Comparison of ENCODE assay signal across 11 cellular contexts in genomic region chr15:57538822-57539221, GRCh38. TPM values are rescaled to one million over a fixed set of nuclear protein-coding genes. Genes with fewer than 3 reads are reported as not detected.
A peak's percentile ranks its signal among the peaks of the same experiment; 100 is the strongest.
DNase-seq lines count a peak whose midpoint lies in the region; ATAC-seq, FAIRE-seq and TF ChIP-seq lines count a peak whose summit lies in the region.
"Had no signal": no experiment of that assay in that cellular context is flagged by ENCODE, and none has a peak within 500 bp of the region (broad histone marks: within the 10 kb centered on the region; RNA-seq: fewer than 3 reads in every experiment).

No MANE protein-coding gene starts in this region.

- DNase-seq in A673 (ENCODE audit: low spot score) (no peak), kidney (no peak), sciatic nerve (ENCODE audit: low spot score) (peak; percentile 23), NCI-H2081 (lab: John Stamatoyannopoulos, UW) (no peak), HUDEP-2 (lab: John Stamatoyannopoulos, UW; ENCODE audit: unreplicated experiment in 76 of 76) (no peak), posterior cingulate gyrus (no peak)
- DNase-seq: 8988T; ACHN; CD4-positive, CD25-positive, alpha-beta regulatory T cell had no signal

- no peak for FAIRE-seq in kidney (lab: Jason Lieb, UNC)

- H3K9ac ChIP-seq in HUES6 (ENCODE audit: low read length) (no peak overlapping the region), kidney (ENCODE audit: low read length in 2 of 2) (peak overlapping the region in 1 of 2 donors; percentile 24)
- H3K9ac ChIP-seq: BLaER1 treated with 17β-estradiol and CSF1 and Interleukin-3, amounts not matched to agents 10 nM and 100 nM had no signal

- H3K27ac ChIP-seq in A673 (ENCODE audit: low read depth, low read length, poor library complexity, severe bottlenecking) (peak overlapping the region; percentile 1), HUES6 (ENCODE audit: low read depth, low read length) (0 out of 2 replicates have a peak overlapping the region, but pooled peaks have one; percentile 30), kidney (ENCODE audit: low read depth in 2 of 2, low read length in 2 of 2) (peak overlapping the region; percentile 87 to 91)
- H3K27ac ChIP-seq: BLaER1 treated with 17β-estradiol and CSF1 and Interleukin-3, amounts not matched to agents 10 nM and 100 nM had no signal

- CTCF ChIA-PET in A673 (lab: Charles Lee): no interaction called here

- POLR2A ChIA-PET in A673 (lab: Charles Lee; ENCODE audit: low non-redundant PET): interaction anchor here (0.6 kb wide), 1 partner anchor 185 kb away, joined by 16 read pairs; no protein-coding TSS in a partner anchor

- H3K36me3 ChIP-seq in A673 (ENCODE audit: insufficient read depth, low read length, poor library complexity, severe bottlenecking) (no peaks in the 10 kb centered on the region), HUES6 (ENCODE audit: control insufficient read depth, insufficient read depth, low read length) (peaks cover 63% of the 10 kb centered on the region), kidney (ENCODE audit: control insufficient read depth in 1 of 2, insufficient read depth in 2 of 2, low read length in 2 of 2) (peaks cover 22 to 39% of the 10 kb centered on the region in 2 donors)
- H3K36me3 ChIP-seq: BLaER1 treated with 17β-estradiol and CSF1 and Interleukin-3, amounts not matched to agents 10 nM and 100 nM had no signal

- peaks cover 41% of the 10 kb centered on the region for H3K4me1 ChIP-seq in A673 (ENCODE audit: insufficient read depth, low read length, poor library complexity, severe bottlenecking)
- peaks cover 22% of the 10 kb centered on the region for H3K4me1 ChIP-seq in HUES6 (ENCODE audit: control insufficient read depth, insufficient read depth, low read length)
- peaks cover 20 to 33% of the 10 kb centered on the region in 2 donors for H3K4me1 ChIP-seq in kidney (ENCODE audit: control insufficient read depth in 1 of 2, insufficient read depth in 1 of 2, low read depth in 1 of 2, low read length in 2 of 2)

- TF ChIP-seq CTCF in A673 (conservative IDR thresholded peaks at IDR 0.05; ENCODE audit: low read depth, low read length) (no peak), kidney (IDR thresholded peaks at IDR 0.05; ENCODE audit: borderline replicate concordance, extremely low read depth, insufficient read depth) (no peak)

- H3K4me3 ChIP-seq in A673 (ENCODE audit: low read depth, low read length, poor library complexity, severe bottlenecking) (no peak overlapping the region), HUES6 (ENCODE audit: low read depth, low read length) (no peak overlapping the region), kidney (ENCODE audit: low read length in 2 of 2) (no peak overlapping the region)
- H3K4me3 ChIP-seq: BLaER1 treated with 17β-estradiol and CSF1 and Interleukin-3, amounts not matched to agents 10 nM and 100 nM had no signal

- H3K9me3 ChIP-seq in A673 (ENCODE audit: low read depth, low read length, poor library complexity, severe bottlenecking) (peaks cover 7% of the 10 kb centered on the region), HUES6 (ENCODE audit: control insufficient read depth, insufficient read depth, low read depth, low read length) (no peaks in the 10 kb centered on the region; the same call in 1 of the 2 replicates), kidney (ENCODE audit: control insufficient read depth in 1 of 2, low read length in 2 of 2) (no peaks in the 10 kb centered on the region)

- ATAC-seq in sciatic nerve: no peak

- H3K27me3 ChIP-seq in A673 (replicated peaks; ENCODE audit: insufficient read depth, low read depth, low read length, poor library complexity): no peaks in the 10 kb centered on the region
- H3K27me3 ChIP-seq in HUES6 (ENCODE audit: control insufficient read depth, insufficient read depth, low read length): no peaks in the 10 kb centered on the region
- H3K27me3 ChIP-seq: BLaER1 treated with 17β-estradiol and CSF1 and Interleukin-3, amounts not matched to agents 10 nM and 100 nM had no signal

- intact Hi-C loops in A673 (cut with micrococcal nuclease; ENCODE audit: unreplicated experiment): no loop called here
- intact Hi-C loops in kidney (cut with DNase I): no loop called here
- intact Hi-C loops in sciatic nerve (cut with DNase I): no loop called here
- intact Hi-C loops in posterior cingulate gyrus (cut with DNase I): no loop called here

- no TSS peak for BruUV-seq in A673 (replicated peaks; lab: Mats Ljungman, UMichigan)

RNA-seq across cellular contexts. Expression of gene MYZAP, which starts 52.9 kb away (rescaled TPM):
- total RNA-seq in A673 (2021) (not detected in 2 replicates), kidney (3.3 TPM), sciatic nerve (3.7 TPM)
- polyA plus RNA-seq in kidney (ENCODE audit: insufficient read depth, low read depth, low replicate concordance): 6.1 TPM

Comparison
In these comparisons a context has a peak if more than half of its experiments do, and no peak if none do; other contexts are left out.
1. H3K27ac ChIP-seq: peak in every context shown above with its lines; median percentile 89 in kidney; 30 in HUES6; 1 in A673.